In the genomic region with DNA sequence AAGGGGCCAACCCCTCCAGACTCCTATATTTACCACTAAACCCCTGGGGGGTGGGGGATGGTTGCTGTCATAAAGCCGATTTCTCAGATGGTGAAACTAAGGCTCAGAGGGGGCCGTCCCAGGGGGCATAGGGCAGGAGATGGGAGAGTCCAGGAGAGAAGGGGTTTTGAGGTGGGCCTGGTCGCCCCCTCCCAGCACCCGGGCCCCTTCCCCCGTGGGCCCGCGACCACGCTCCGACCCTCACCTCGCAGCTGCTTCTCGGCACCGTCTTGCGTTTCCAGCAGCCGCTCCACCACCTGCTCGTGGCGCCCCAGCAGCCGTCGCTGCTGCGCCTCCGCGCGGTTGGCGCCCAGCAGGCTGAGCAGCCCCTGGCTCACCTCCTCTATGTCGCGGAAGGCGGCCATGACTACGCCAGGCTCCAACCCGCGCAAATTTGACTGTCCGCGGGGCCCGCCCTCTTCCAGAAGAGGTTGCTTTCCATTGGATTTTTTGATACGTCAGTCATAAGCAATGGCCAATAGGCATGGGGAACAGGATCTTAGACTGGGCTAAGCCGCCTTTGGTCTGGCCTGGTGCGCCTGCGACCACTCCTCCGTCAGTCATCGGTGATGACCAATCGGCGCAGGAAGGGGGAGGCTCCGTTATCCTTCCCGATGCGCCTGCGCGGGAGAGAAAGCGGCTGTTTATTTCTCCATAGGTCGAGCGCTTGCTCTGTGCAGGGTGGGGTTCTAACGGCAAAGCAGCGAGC, we compare ENCODE assay signal across 8 cellular contexts. TPM values are rescaled to one million over a fixed set of nuclear protein-coding genes. Genes with fewer than 3 reads are reported as not detected.
DNase-seq lines count a peak whose midpoint lies in the region; ATAC-seq and TF ChIP-seq lines count a peak whose summit lies in the region.

Gene SPC24 (minus strand): TSS at position 410 of the 748 bp plus-strand sequence. CDS start 6 bp downstream, at position 404.

- no peaks in the 10 kb centered on the region for H3K36me3 ChIP-seq in esophagus (ENCODE audit: control insufficient read depth in 2 of 2, insufficient read depth in 2 of 2, low read length in 1 of 2)
- H3K36me3 ChIP-seq in mucosa of stomach (ENCODE audit: control insufficient read depth, insufficient read depth, low read length): no peaks in the 10 kb centered on the region

- H3K27ac ChIP-seq in esophagus (ENCODE audit: low read depth in 2 of 2, low read length in 1 of 2): peak within 1 kb of the TSS; percentile 26 to 73

- H3K36me3 Mint-ChIP-seq in activated T-cell treated with anti-CD3 and anti-CD28 coated beads, Interleukin-2, amount 50 U/mL, for 24 hours (ENCODE audit: low read depth): peaks cover 26% of the 10 kb centered on the region

- H3K9ac ChIP-seq in mucosa of stomach (ENCODE audit: low read length): peak within 1 kb of the TSS; percentile 51

- H3K4me1 Mint-ChIP-seq in activated T-cell treated with anti-CD3 and anti-CD28 coated beads, Interleukin-2, amount 50 U/mL, for 24 hours (ENCODE audit: low read depth): peaks cover 11% of the 10 kb centered on the region

- in situ Hi-C loops in KBM-7 (cut with MboI; ENCODE audit: low pct_unique_long_range_greater_than_20kb, low sequenced_read_pairs): no loop called here

- peak within 1 kb of the TSS; percentile 90 for H3K27ac Mint-ChIP-seq in activated T-cell treated with anti-CD3 and anti-CD28 coated beads, Interleukin-2, amount 50 U/mL, for 24 hours

- H3K4me3 ChIP-seq in esophagus (ENCODE audit: low read depth in 1 of 2, low read length in 2 of 2): peak within 1 kb of the TSS; percentile 60 to 71
- H3K4me3 ChIP-seq in mucosa of stomach (ENCODE audit: low read length): no peak within 1 kb of the TSS

- ATAC-seq in GM21717 (IDR thresholded peaks at IDR 0.05; ENCODE audit: unreplicated experiment): peak; percentile 87

- H3K27me3 ChIP-seq in esophagus (ENCODE audit: control insufficient read depth in 1 of 2, insufficient read depth in 2 of 2, low read length in 2 of 2) (no peaks in the 10 kb centered on the region), mucosa of stomach (ENCODE audit: control insufficient read depth, insufficient read depth, low read length) (no peaks in the 10 kb centered on the region)

- DNase-seq in DMS153 treated with DMSO at 0.1 percent for 48 hours (lab: John Stamatoyannopoulos, UW; ENCODE audit: unreplicated experiment) (peak; percentile 99), KBM-7 (peak; percentile 99)
- DNase-seq in activated T-cell treated with anti-CD3 and anti-CD28 coated beads, Interleukin-2, amount 50 U/mL, for 24 hours: peak; percentile 92
- DNase-seq in stimulated activated CD8-positive, alpha-beta memory T cell treated with anti-CD3 and anti-CD28 coated beads, Interleukin-7, amount 100 ng/mL, for 1 hour (ENCODE audit: low read depth in 2 of 2): peak; percentile 72 to 73

- H3K27me3 Mint-ChIP-seq in activated T-cell treated with anti-CD3 and anti-CD28 coated beads, Interleukin-2, amount 50 U/mL, for 24 hours: no peaks in the 10 kb centered on the region

- H3K9me3 ChIP-seq in esophagus (ENCODE audit: control insufficient read depth in 2 of 2, insufficient read depth in 1 of 2, low read depth in 1 of 2, low read length in 1 of 2) (no peaks in the 10 kb centered on the region), mucosa of stomach (ENCODE audit: control insufficient read depth, low read length) (no peaks in the 10 kb centered on the region)

- peaks cover 2 to 3% of the 10 kb centered on the region in 2 donors for H3K4me1 ChIP-seq in esophagus (ENCODE audit: control insufficient read depth in 2 of 2, insufficient read depth in 2 of 2, low read length in 1 of 2)
- H3K4me1 ChIP-seq in mucosa of stomach (ENCODE audit: control insufficient read depth, insufficient read depth, low read length): peaks cover 17% of the 10 kb centered on the region

- peaks cover 3% of the 10 kb centered on the region for H3K9me3 Mint-ChIP-seq in activated T-cell treated with anti-CD3 and anti-CD28 coated beads, Interleukin-2, amount 50 U/mL, for 24 hours

- WGBS in esophagus, 2 donors: 0% methylated on average over 49 to 50 of the region's 50 CpGs

- H3K4me3 Mint-ChIP-seq in activated T-cell treated with anti-CD3 and anti-CD28 coated beads, Interleukin-2, amount 50 U/mL, for 24 hours: peak within 1 kb of the TSS; percentile 82

TF ChIP-seq in PFSK-1, 5 proteins besides CTCF, POLR2A, EP300 and RAD21:
- TF ChIP-seq FOXP2 (optimal IDR thresholded peaks at IDR 0.05; ENCODE audit: borderline replicate concordance, extremely low read depth, extremely low read length, insufficient read depth) (peak; percentile 33), SIN3A (IDR thresholded peaks at IDR 0.05; ENCODE audit: borderline replicate concordance, insufficient read depth, low read length) (peak; percentile 79; the same call in 1 of the 2 replicates), REST (IDR thresholded peaks at IDR 0.05; ENCODE audit: insufficient read depth in 1 of 2, low read depth in 2 of 2, low read length in 2 of 2) (peak in 1 of 2 experiments; percentile 65; a peak in 2 of 4 replicates), TAF1 (IDR thresholded peaks at IDR 0.05; ENCODE audit: borderline replicate concordance, insufficient read depth, low read length) (peak; percentile 97), POLR2AphosphoS5 (IDR thresholded peaks at IDR 0.05; ENCODE audit: low read depth, low read length) (peak; percentile 92)

RNA-seq across cellular contexts. Expression of gene SPC24, which starts in this region (rescaled TPM):
- 17.9 TPM for polyA plus RNA-seq in PFSK-1 (2012; ENCODE audit: insufficient read length, low read depth)
- polyA plus RNA-seq in esophagus: 10 to 100 TPM in 1 of 2 donors, 1 to 10 TPM in 1; 3.7 to 11.4 TPM
